10 cellular contexts compared by ENCODE assay signal in genomic region chr12:113130457-113131135, GRCh38. TPM values are rescaled to one million over a fixed set of nuclear protein-coding genes. Genes with fewer than 3 reads are reported as not detected.
DNase-seq lines count a peak whose midpoint lies in the region; ATAC-seq and TF ChIP-seq lines count a peak whose summit lies in the region.
"Had no signal": no experiment of that assay in that cellular context is flagged by ENCODE, and none has a peak within 500 bp of the region (broad histone marks: within the 10 kb centered on the region; RNA-seq: fewer than 3 reads in every experiment).

No MANE protein-coding gene starts in this region.

- H4K91ac ChIP-seq in neuronal stem cell (ENCODE audit: low read depth, low read length, poor library complexity) = no peak overlapping the region

- peak overlapping the region; percentile 37 for H3K27ac Mint-ChIP-seq in Calu3 (ENCODE audit: unreplicated experiment)
- no peak overlapping the region for H3K27ac Mint-ChIP-seq in activated CD4-positive, alpha-beta T cell treated with anti-CD3 and anti-CD28 coated beads, Interleukin-2, amount 10 ng/mL, durations not matched to agents 24 days and 14 days

- ATAC-seq in gastrocnemius medialis (no peak), HG02885 (IDR thresholded peaks at IDR 0.05; ENCODE audit: poor library complexity, unreplicated experiment) (no peak)

- peak overlapping the region; percentile 80 for H3K23ac ChIP-seq in neuronal stem cell (ENCODE audit: low read depth, low read length, poor library complexity)

- H3K9me3 Mint-ChIP-seq in Calu3 (ENCODE audit: low read depth, unreplicated experiment) = no peaks in the 10 kb centered on the region
- no peaks in the 10 kb centered on the region for H3K9me3 Mint-ChIP-seq in activated CD4-positive, alpha-beta T cell treated with anti-CD3 and anti-CD28 coated beads, Interleukin-2, amount 10 ng/mL, durations not matched to agents 24 days and 14 days

- CTCF ChIA-PET in Calu3 (lab: Charles Lee) = interaction anchor here (1.1 to 1.9 kb wide), 3 partner anchors 10 to 22 kb away, joined by 4 to 14 read pairs (median 5); partner anchors contain the start of gene CFAP73

- H3K27ac ChIP-seq in caudate nucleus (ENCODE audit: low read depth, low read length) = no peak overlapping the region
- no peak overlapping the region for H3K27ac ChIP-seq in neuronal stem cell (replicated peaks; ENCODE audit: low read length)
- no peak overlapping the region for H3K27ac ChIP-seq in gastrocnemius medialis

- H3K36me3 Mint-ChIP-seq in Calu3 (ENCODE audit: insufficient read depth, unreplicated experiment) = peaks cover 46% of the 10 kb centered on the region
- H3K36me3 Mint-ChIP-seq in activated CD4-positive, alpha-beta T cell treated with anti-CD3 and anti-CD28 coated beads, Interleukin-2, amount 10 ng/mL, durations not matched to agents 24 days and 14 days (ENCODE audit: low read depth) = no peaks in the 10 kb centered on the region

- peak overlapping the region; percentile 42 for H3K4me3 Mint-ChIP-seq in Calu3 (ENCODE audit: low read depth, unreplicated experiment)
- no peak overlapping the region for H3K4me3 Mint-ChIP-seq in activated CD4-positive, alpha-beta T cell treated with anti-CD3 and anti-CD28 coated beads, Interleukin-2, amount 10 ng/mL, durations not matched to agents 24 days and 14 days

- no peak overlapping the region for H2AFZ ChIP-seq in neuronal stem cell (ENCODE audit: low read length)

- H3K4me3 ChIP-seq in MG63 (no peak overlapping the region), neuronal stem cell (ENCODE audit: low read length in 2 of 2) (peak overlapping the region in 1 of 2 donors; percentile 59), gastrocnemius medialis (no peak overlapping the region)

- intact Hi-C loops in Calu3 (cut with micrococcal nuclease; ENCODE audit: unreplicated experiment) = no loop called here
- intact Hi-C loops in gastrocnemius medialis (cut with DNase I; ENCODE audit: low total_unique reads) = no loop called here
- intact Hi-C loops in activated CD4-positive, alpha-beta T cell treated with anti-CD3 and anti-CD28 coated beads, Interleukin-2, amount 10 ng/mL, durations not matched to agents 24 days and 14 days (cut with micrococcal nuclease) = loop anchor here (5.0 kb wide), 1 partner anchor 33 kb away; no protein-coding TSS in a partner anchor

- H3K9me3 ChIP-seq in MG63 (no peaks in the 10 kb centered on the region), neuronal stem cell (replicated peaks in 1 of 2; ENCODE audit: control insufficient read depth in 2 of 2, insufficient read depth in 1 of 2, low read depth in 1 of 2, low read length in 2 of 2) (no peaks in the 10 kb centered on the region), gastrocnemius medialis (no peaks in the 10 kb centered on the region)

- peak overlapping the region; percentile 98 for H2AK5ac ChIP-seq in neuronal stem cell (ENCODE audit: low read depth, low read length)

- no peaks in the 10 kb centered on the region for H3K27me3 Mint-ChIP-seq in Calu3 (ENCODE audit: unreplicated experiment)
- no peaks in the 10 kb centered on the region for H3K27me3 Mint-ChIP-seq in activated CD4-positive, alpha-beta T cell treated with anti-CD3 and anti-CD28 coated beads, Interleukin-2, amount 10 ng/mL, durations not matched to agents 24 days and 14 days

- H3K27me3 ChIP-seq in MG63 (no peaks in the 10 kb centered on the region; the same call in 1 of the 2 replicates), neuronal stem cell (ENCODE audit: control insufficient read depth in 3 of 3, insufficient read depth in 3 of 3, low read depth in 1 of 3, low read length in 3 of 3) (peaks cover 3 to 59% (median 14%) of the 10 kb centered on the region in 3 experiments), gastrocnemius medialis (peaks cover 3 to 15% (median 7%) of the 10 kb centered on the region in 3 donors)

- no peaks in the 10 kb centered on the region for H3K36me3 ChIP-seq in MG63
- no peaks in the 10 kb centered on the region for H3K36me3 ChIP-seq in neuronal stem cell (replicated peaks in 1 of 2; ENCODE audit: control insufficient read depth in 2 of 2, insufficient read depth in 2 of 2, low read length in 2 of 2)
- no peaks in the 10 kb centered on the region for H3K36me3 ChIP-seq in gastrocnemius medialis

- no peak overlapping the region for H2BK5ac ChIP-seq in neuronal stem cell (ENCODE audit: low read length)

- whole genome bisulfite sequencing in neuronal stem cell (ENCODE audit: extremely low coverage in 2 of 2, insufficient read length in 2 of 2, insufficient replicate concordance in 1 of 2), 2 donors = no CpG with 5 or more reads among the region's 18 CpGs

- TF ChIP-seq CTCF in Calu3 (IDR thresholded peaks at IDR 0.05; ENCODE audit: unreplicated experiment) = peak; percentile 60
- TF ChIP-seq CTCF in gastrocnemius medialis (IDR thresholded peaks at IDR 0.05 in 4 of 5, conservative IDR thresholded peaks at IDR 0.05 in 1 of 5) = no peak

- no peak overlapping the region for H3K9ac ChIP-seq in neuronal stem cell (ENCODE audit: low read depth, low read length, poor library complexity)

- no TSS peak for BruUV-seq in Calu3 (replicated peaks; lab: Mats Ljungman, UMichigan)

- no peak overlapping the region for H2BK120ac ChIP-seq in neuronal stem cell (ENCODE audit: low read depth, low read length)

- H2BK15ac ChIP-seq in neuronal stem cell (ENCODE audit: low read length) = peak overlapping the region; percentile 67

- H3K18ac ChIP-seq in neuronal stem cell (ENCODE audit: low read length) = peak overlapping the region; percentile 72

- H2BK12ac ChIP-seq in neuronal stem cell (ENCODE audit: low read length) = peak overlapping the region; percentile 75

- H3K79me1 ChIP-seq in neuronal stem cell (ENCODE audit: low read depth, low read length) = peaks cover 4% of the 10 kb centered on the region

- no peak overlapping the region for H3K4ac ChIP-seq in neuronal stem cell (ENCODE audit: low read length)

- DNase-seq in Calu3 (peak; percentile 59), MG63 (peak; percentile 36), caudate nucleus (lab: John Stamatoyannopoulos, UW) (peak in 49 of 61 donors; percentile 14 to 89 (median 46)), neuronal stem cell (ENCODE audit: low spot score) (no peak), gastrocnemius medialis (no peak), NCI-H1092 treated with DMSO at 0.1 percent for 48 hours (lab: John Stamatoyannopoulos, UW) (no peak)
- no peak for DNase-seq in activated CD4-positive, alpha-beta T cell treated with anti-CD3 and anti-CD28 coated beads, Interleukin-2, amount 10 ng/mL, durations not matched to agents 24 days and 14 days
- DNase-seq: NCI-H446 treated with DMSO at 0.1 percent for 48 hours had no signal

- H3K4me1 Mint-ChIP-seq in Calu3 (ENCODE audit: low read depth, unreplicated experiment) = peaks cover 54% of the 10 kb centered on the region
- H3K4me1 Mint-ChIP-seq in activated CD4-positive, alpha-beta T cell treated with anti-CD3 and anti-CD28 coated beads, Interleukin-2, amount 10 ng/mL, durations not matched to agents 24 days and 14 days = peaks cover 2% of the 10 kb centered on the region

- H3K4me1 ChIP-seq in neuronal stem cell (ENCODE audit: control insufficient read depth in 2 of 2, insufficient read depth in 1 of 2, low read depth in 1 of 2, low read length in 2 of 2) (peaks cover 0 to 3% of the 10 kb centered on the region in 2 donors), gastrocnemius medialis (no peaks in the 10 kb centered on the region)

- no peak for TF ChIP-seq POLR2A in gastrocnemius medialis (IDR thresholded peaks at IDR 0.05)

- H4K8ac ChIP-seq in neuronal stem cell (ENCODE audit: low read depth, low read length) = no peak overlapping the region

- H3K14ac ChIP-seq in neuronal stem cell (ENCODE audit: low read length) = no peak overlapping the region

- in situ Hi-C loops in gastrocnemius medialis (cut with MboI; ENCODE audit: low sequenced_read_pairs in 4 of 4) = no loop called here

- H3K4me2 ChIP-seq in neuronal stem cell (ENCODE audit: insufficient read depth, low read length, poor library complexity, severe bottlenecking) = no peak overlapping the region

RNA-seq across cellular contexts. Expression of gene RASAL1, which starts 5.0 kb away (rescaled TPM):
- total RNA-seq in Calu3 (2022) (59.7 and 85.9 TPM in 2 replicates), gastrocnemius medialis (not detected)
- not detected in 2 replicates for total RNA-seq in MG63 (2014; rRNA removed; shearing (Covaris generic); ENCODE audit: low replicate concordance)
- 0.26 TPM for polyA plus RNA-seq in neuronal stem cell (2013, experiment 1 of 2)
- 0.19 TPM for polyA plus RNA-seq in neuronal stem cell (2013, experiment 2 of 2)
- total RNA-seq in activated CD4-positive, alpha-beta T cell treated with anti-CD3 and anti-CD28 coated beads, Interleukin-2, amount 10 ng/mL, durations not matched to agents 24 days and 14 days = 0.52 and 1.1 TPM in 2 replicates
- total RNA-seq: skeletal muscle tissue had no signal

RNA-seq across cellular contexts. Expression of gene CFAP73, which starts 18.9 kb away (rescaled TPM):
- total RNA-seq in Calu3 (2022) (2.3 and 3.2 TPM in 2 replicates), gastrocnemius medialis (not detected)
- not detected in 2 replicates for total RNA-seq in MG63 (2014; rRNA removed; shearing (Covaris generic); ENCODE audit: low replicate concordance)
- polyA plus RNA-seq in neuronal stem cell (2013, experiment 1 of 2) = 0.22 TPM
- 0.19 TPM for polyA plus RNA-seq in neuronal stem cell (2013, experiment 2 of 2)
- not detected in 2 replicates for total RNA-seq in activated CD4-positive, alpha-beta T cell treated with anti-CD3 and anti-CD28 coated beads, Interleukin-2, amount 10 ng/mL, durations not matched to agents 24 days and 14 days
- total RNA-seq: skeletal muscle tissue had no signal

RNA-seq across cellular contexts. Expression of gene DDX54, which starts 54.7 kb away (rescaled TPM):
- 104 and 112 TPM in 2 replicates for total RNA-seq in Calu3 (2022)
- total RNA-seq in MG63 (2014; rRNA removed; shearing (Covaris generic); ENCODE audit: low replicate concordance) = 80.5 and 82.0 TPM in 2 replicates
- 60.8 TPM for polyA plus RNA-seq in neuronal stem cell (2013, experiment 1 of 2)
- polyA plus RNA-seq in neuronal stem cell (2013, experiment 2 of 2) = 59.6 TPM
- total RNA-seq in gastrocnemius medialis = 100 to 1,000 TPM in 3 of 4 donors, 10 to 100 TPM in 1; 90.0 to 144 (median 108) TPM
- 122 and 127 TPM in 2 replicates for total RNA-seq in activated CD4-positive, alpha-beta T cell treated with anti-CD3 and anti-CD28 coated beads, Interleukin-2, amount 10 ng/mL, durations not matched to agents 24 days and 14 days

RNA-seq across cellular contexts. Expression of gene RITA1, which starts 54.9 kb away (rescaled TPM):
- 27.4 and 28.4 TPM in 2 replicates for total RNA-seq in Calu3 (2022)
- 34.4 and 38.6 TPM in 2 replicates for total RNA-seq in MG63 (2014; rRNA removed; shearing (Covaris generic); ENCODE audit: low replicate concordance)
- 14.5 TPM for polyA plus RNA-seq in neuronal stem cell (2013, experiment 1 of 2)
- 14.3 TPM for polyA plus RNA-seq in neuronal stem cell (2013, experiment 2 of 2)
- total RNA-seq in gastrocnemius medialis = 10 to 100 TPM; 17.7 to 31.2 (median 23.1) TPM
- 25.5 and 25.8 TPM in 2 replicates for total RNA-seq in activated CD4-positive, alpha-beta T cell treated with anti-CD3 and anti-CD28 coated beads, Interleukin-2, amount 10 ng/mL, durations not matched to agents 24 days and 14 days

Comparison
In these comparisons a context has a peak if more than half of its experiments do, and no peak if none do; other contexts are left out.
1. DNase-seq: peak in Calu3 (single experiment), MG63 (single experiment) and caudate nucleus (49 of 61); none in neuronal stem cell (single experiment), gastrocnemius medialis (0 of 2), activated CD4-positive, alpha-beta T cell treated with anti-CD3 and anti-CD28 coated beads, Interleukin-2, amount 10 ng/mL, durations not matched to agents 24 days and 14 days (single experiment) and NCI-H1092 treated with DMSO at 0.1 percent for 48 hours (single experiment).
2. RNA of gene RASAL1, which starts 5.0 kb away (total RNA-seq): 59.7 to 85.9 TPM in Calu3; 0.52 to 1.1 TPM in activated CD4-positive, alpha-beta T cell treated with anti-CD3 and anti-CD28 coated beads, Interleukin-2, amount 10 ng/mL, durations not matched to agents 24 days and 14 days, not detected in MG63 and not detected in gastrocnemius medialis; every median in the first group is over 10 times any median in the second.